Comparison of ENCODE assay signal across 10 cellular contexts in the genomic region with DNA sequence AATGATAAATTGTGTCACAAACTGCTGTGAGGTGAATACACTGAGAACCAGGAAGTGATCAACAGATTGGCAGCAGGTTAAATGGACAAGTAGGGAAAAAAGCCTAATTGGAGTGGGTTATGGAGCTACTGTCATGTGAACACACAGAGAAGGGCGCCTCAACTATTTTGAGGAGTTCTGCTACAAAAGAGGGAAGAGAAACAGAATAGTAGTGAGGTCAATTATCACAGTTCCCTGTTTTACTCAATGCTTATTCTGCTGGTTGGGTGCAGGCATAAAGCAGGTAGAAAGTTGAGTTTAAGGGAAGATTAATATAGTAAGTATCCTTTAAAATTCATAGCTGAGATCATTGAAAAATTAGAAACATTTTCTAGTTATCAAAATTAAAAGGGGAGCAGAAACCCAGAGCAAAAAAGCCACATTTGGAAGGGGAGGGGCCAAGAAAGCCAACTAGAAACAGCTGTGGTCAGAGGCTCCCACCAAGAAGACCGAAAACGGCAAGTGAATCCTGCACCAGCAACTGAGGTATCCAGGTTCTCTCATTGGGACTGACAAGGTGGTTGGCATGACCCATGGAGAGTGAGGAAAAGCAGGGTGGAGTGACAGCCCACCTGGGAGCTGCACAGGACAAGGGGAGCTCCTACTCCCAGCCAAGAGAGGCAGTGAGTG.
A peak's percentile ranks its signal among the peaks of the same experiment; 100 is the strongest.
DNase-seq lines count a peak whose midpoint lies in the region; ATAC-seq and TF ChIP-seq lines count a peak whose summit lies in the region.
"Had no signal": no experiment of that assay in that cellular context is flagged by ENCODE, and none has a peak within 500 bp of the region (broad histone marks: within the 10 kb centered on the region; RNA-seq: fewer than 3 reads in every experiment).

No MANE protein-coding gene starts in this region.

- no peaks in the 10 kb centered on the region for H3K79me1 ChIP-seq in H9 (ENCODE audit: insufficient read depth, low read depth, low read length, poor library complexity, severe bottlenecking)

- H3K4ac ChIP-seq in H9 (ENCODE audit: low read depth, low read length) = no peak overlapping the region

- no peak overlapping the region for H3K9ac ChIP-seq in H9 (ENCODE audit: extremely low read depth, insufficient read length, low read length)

- H4K91ac ChIP-seq in H9 (ENCODE audit: insufficient read length, low read depth, low read length) = no peak overlapping the region

- no peaks in the 10 kb centered on the region for H3K79me2 ChIP-seq in H9 (ENCODE audit: insufficient read depth, low read length)

- no peaks in the 10 kb centered on the region for H3K23me2 ChIP-seq in H9 (ENCODE audit: insufficient read length, low read depth, low read length, poor library complexity, severe bottlenecking)

- H2BK20ac ChIP-seq in H9 (ENCODE audit: low read depth, low read length, poor library complexity, severe bottlenecking) = no peak overlapping the region

- no peaks in the 10 kb centered on the region for H3K27me3 ChIP-seq in H9 (ENCODE audit: insufficient read depth, low read length)
- H3K27me3 ChIP-seq: heart right ventricle, neutrophil had no signal

- no peak overlapping the region for H2AK5ac ChIP-seq in H9 (ENCODE audit: insufficient read length, low read length)

- H2AFZ ChIP-seq in H9 (ENCODE audit: low read length) = no peak overlapping the region

- H2BK15ac ChIP-seq in H9 (ENCODE audit: low read depth, low read length) = no peak overlapping the region

- peak; percentile 48 for ATAC-seq in GM18907 (IDR thresholded peaks at IDR 0.05; ENCODE audit: unreplicated experiment)
- ATAC-seq in HG03520 (IDR thresholded peaks at IDR 0.05; ENCODE audit: unreplicated experiment) = peak; percentile 62
- ATAC-seq in naive B cell (ENCODE audit: low read depth in 2 of 2) = peak; percentile 79

- no peak overlapping the region for H2BK12ac ChIP-seq in H9 (ENCODE audit: insufficient read length, low read depth, low read length)

- H3K18ac ChIP-seq in H9 (ENCODE audit: insufficient read length, low read depth, low read length) = no peak overlapping the region

- H3K27ac Mint-ChIP-seq in H9 (0 out of 7 replicates have a peak overlapping the region, but pooled peaks of 2 of the 3 experiments have one; percentile 9 to 34), naive B cell (peak overlapping the region; percentile 9 to 93 (median 68))

- no peak overlapping the region for H4K8ac ChIP-seq in H9 (replicated peaks; ENCODE audit: insufficient read length, low read depth, low read length)

- H3K4me1 Mint-ChIP-seq in H9 (no peaks in the 10 kb centered on the region), naive B cell (peaks cover 17 to 25% (median 23%) of the 10 kb centered on the region in 3 donors)

- peaks cover 5% of the 10 kb centered on the region for H3K27me3 Mint-ChIP-seq in H9 (ENCODE audit: low read depth)
- peaks cover 0 to 13% (median 0%) of the 10 kb centered on the region in 3 donors for H3K27me3 Mint-ChIP-seq in naive B cell

- no peaks in the 10 kb centered on the region for H3K4me1 ChIP-seq in H9 (ENCODE audit: insufficient read depth, low read length)

- H3K56ac ChIP-seq in H9 (ENCODE audit: insufficient read length, low read depth, low read length) = no peak overlapping the region

- H3K9me3 Mint-ChIP-seq in H9 (peaks cover 0 to 3% of the 10 kb centered on the region in 2 experiments; a peak in 2 of 5 replicates), naive B cell (peaks cover 6 to 17% (median 7%) of the 10 kb centered on the region in 7 donors)

- no peak overlapping the region for H4K5ac ChIP-seq in H9 (ENCODE audit: insufficient read length, low read depth, low read length)

- no peaks in the 10 kb centered on the region for H4K20me1 ChIP-seq in H9 (ENCODE audit: control insufficient read depth, insufficient read depth, insufficient read length)

- no peak overlapping the region for H3K4me3 Mint-ChIP-seq in H9
- peak overlapping the region; percentile 61 to 86 (median 82) for H3K4me3 Mint-ChIP-seq in naive B cell

- DNase-seq in H9 (no peak), naive B cell (peak; percentile 33), NCI-H1105 treated with DMSO at 0.1 percent for 48 hours (lab: John Stamatoyannopoulos, UW) (no peak), HPDE6-E6E7 (ENCODE audit: extremely low spot score) (no peak), NCI-H510A (lab: John Stamatoyannopoulos, UW) (no peak), NCI-H82 (lab: John Stamatoyannopoulos, UW) (no peak)
- DNase-seq: heart right ventricle had no signal

- WGBS in H9 (ENCODE audit: extremely low coverage, insufficient read length, low lambda C conversion rate) = no CpG with 5 or more reads among the region's 3 CpGs

- no peaks in the 10 kb centered on the region; a peak in 1 of 7 replicates for H3K36me3 Mint-ChIP-seq in H9 (ENCODE audit: insufficient read depth in 1 of 3, low read depth in 3 of 3)
- peaks cover 8 to 16% of the 10 kb centered on the region in 2 donors for H3K36me3 Mint-ChIP-seq in naive B cell

- no peak overlapping the region for H2BK5ac ChIP-seq in H9 (ENCODE audit: insufficient read length, low read length)

- TF ChIP-seq CTCF in H9 (conservative IDR thresholded peaks at IDR 0.05) = no peak

- no peak overlapping the region for H3K14ac ChIP-seq in H9 (ENCODE audit: insufficient read depth, low read length)

- no peak overlapping the region for H3K4me2 ChIP-seq in H9 (ENCODE audit: insufficient read depth, insufficient read length, low read length)

- no peak overlapping the region for H3K23ac ChIP-seq in H9 (ENCODE audit: insufficient read length, low read depth, low read length)

- H3T11ph ChIP-seq in H9 (ENCODE audit: low read length) = no peak overlapping the region

- H2BK120ac ChIP-seq in H9 (ENCODE audit: low read depth, low read length, poor library complexity, severe bottlenecking) = no peak overlapping the region

- H3K9me3 ChIP-seq in H9 (ENCODE audit: control insufficient read depth, low read depth, low read length) = no peaks in the 10 kb centered on the region
- H3K9me3 ChIP-seq: neutrophil had no signal

- no peak overlapping the region for H3K27ac ChIP-seq in H9 (ENCODE audit: insufficient read length, low read depth, low read length)
- H3K27ac ChIP-seq: heart right ventricle, neutrophil had no signal

Comparison
In these comparisons a context has a peak if more than half of its experiments do, and no peak if none do; other contexts are left out.
1. H3K4me3 Mint-ChIP-seq: peak in naive B cell (8 of 8); none in H9 (0 of 2).
2. Peak in every context shown above with its lines, with median percentiles within 50 percentile points of each other: ATAC-seq.